In genomic region chr14:70622111-70622712, GRCh38 we compare ENCODE assay signal across 9 cellular contexts. TPM values are rescaled to one million over a fixed set of nuclear protein-coding genes. Genes with fewer than 3 reads are reported as not detected.
A peak's percentile ranks its signal among the peaks of the same experiment; 100 is the strongest.
DNase-seq lines count a peak whose midpoint lies in the region; ATAC-seq and TF ChIP-seq lines count a peak whose summit lies in the region.
"Had no signal": no experiment of that assay in that cellular context is flagged by ENCODE, and none has a peak within 500 bp of the region (broad histone marks: within the 10 kb centered on the region; RNA-seq: fewer than 3 reads in every experiment).

No MANE protein-coding gene starts in this region.

- peak; percentile 55 to 77 for TF ChIP-seq CTCF in right atrium auricular region (IDR thresholded peaks at IDR 0.05)

- H3K4me3 ChIP-seq in right atrium auricular region = no peak overlapping the region
- H3K4me3 ChIP-seq: skin epidermis had no signal

- DNase-seq in D341Med (ENCODE audit: low spot score) = peak; percentile 69
- DNase-seq in NOMO-1 treated with dmso at 0.1 percent for 144 hours (lab: John Stamatoyannopoulos, UW; ENCODE audit: unreplicated experiment) = peak; percentile 19
- DNase-seq in activated effector memory CD4-positive, alpha-beta T cell treated with Interleukin-2 at 50 U/mL for 16 hours = peak; percentile 36
- DNase-seq in right atrium auricular region (ENCODE audit: low spot score) = no peak
- peak; percentile 27 to 38 for DNase-seq in stimulated activated CD4-positive, alpha-beta T cell treated with anti-CD3 and anti-CD28 coated beads, Interleukin-4, amount 100 ng/mL, for 4 hours
- DNase-seq in T1000 (lab: John Stamatoyannopoulos, UW) = no peak

- no peak overlapping the region for H3K27ac ChIP-seq in right atrium auricular region
- H3K27ac ChIP-seq: skin epidermis had no signal

- no peaks in the 10 kb centered on the region for H3K36me3 ChIP-seq in right atrium auricular region

- no peaks in the 10 kb centered on the region for H3K27me3 ChIP-seq in right atrium auricular region

- ATAC-seq in HG02981 (IDR thresholded peaks at IDR 0.05; ENCODE audit: unreplicated experiment) = peak; percentile 53
- ATAC-seq in GM19452 (IDR thresholded peaks at IDR 0.05; ENCODE audit: unreplicated experiment) = no peak

- peaks cover 0 to 13% of the 10 kb centered on the region in 2 donors for H3K9me3 ChIP-seq in right atrium auricular region

- no peaks in the 10 kb centered on the region for H3K4me1 ChIP-seq in right atrium auricular region

RNA-seq across cellular contexts. Expression of gene TTC9, which starts 19.5 kb away (rescaled TPM):
- total RNA-seq in right atrium auricular region = 1 to 10 TPM; 2.2 to 5.3 TPM

RNA-seq across cellular contexts. Expression of gene MED6, which starts 21.8 kb away (rescaled TPM):
- total RNA-seq in right atrium auricular region = 10 to 100 TPM; 12.1 to 17.9 TPM

Comparison
In these comparisons a context has a peak if more than half of its experiments do, and no peak if none do; other contexts are left out.
1. DNase-seq: peak in D341Med (single experiment), NOMO-1 treated with dmso at 0.1 percent for 144 hours (single experiment), activated effector memory CD4-positive, alpha-beta T cell treated with Interleukin-2 at 50 U/mL for 16 hours (single experiment) and stimulated activated CD4-positive, alpha-beta T cell treated with anti-CD3 and anti-CD28 coated beads, Interleukin-4, amount 100 ng/mL, for 4 hours (2 of 2); none in right atrium auricular region (single experiment) and T1000 (single experiment).